8 cellular contexts compared by ENCODE assay signal in the genomic region with DNA sequence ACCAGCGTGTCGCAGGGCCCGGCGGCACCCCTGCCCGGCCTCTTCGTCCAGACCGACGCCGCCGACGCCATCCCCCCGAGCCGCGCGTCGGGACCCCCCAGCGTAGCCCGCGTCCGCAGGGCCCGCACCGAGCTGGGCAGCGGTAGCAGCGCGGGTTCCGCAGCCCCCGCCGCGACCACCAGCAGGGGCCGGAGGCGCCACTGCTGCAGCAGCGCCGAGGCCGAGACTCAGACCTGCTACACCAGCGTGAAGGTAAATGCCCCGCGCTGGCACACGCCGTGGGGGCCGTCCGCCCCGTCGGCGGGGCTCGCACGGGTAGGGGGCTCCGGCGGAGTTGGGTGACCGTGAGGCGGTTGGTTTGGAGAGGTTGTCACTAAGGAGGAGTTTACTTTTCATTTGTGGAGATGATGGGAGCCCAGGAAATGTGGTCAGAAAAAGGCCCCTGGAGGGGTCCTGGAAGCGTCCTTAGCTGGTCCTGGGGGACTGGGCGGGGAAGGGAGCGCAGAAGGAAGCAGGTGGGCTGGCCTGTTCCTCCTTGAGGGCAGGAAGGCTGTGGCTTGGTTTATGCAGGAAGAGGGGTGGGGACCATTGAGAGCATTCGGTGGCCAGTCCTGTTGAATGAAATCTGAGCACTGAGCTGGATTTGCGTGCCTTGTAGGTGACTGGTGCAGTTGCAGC.
DNase-seq lines count a peak whose midpoint lies in the region; ATAC-seq and TF ChIP-seq lines count a peak whose summit lies in the region.

No MANE protein-coding gene starts in this region.

- H3K36me3 Mint-ChIP-seq in central memory CD8-positive, alpha-beta T cell (ENCODE audit: insufficient read depth): peaks cover 2% of the 10 kb centered on the region

- no peak overlapping the region for H3K27ac ChIP-seq in HUES6 (ENCODE audit: low read depth, low read length)
- H3K27ac ChIP-seq in muscle layer of duodenum (ENCODE audit: low read length): no peak overlapping the region

- H3K4me1 ChIP-seq in HUES6 (ENCODE audit: control insufficient read depth, insufficient read depth, low read length) (peaks cover 6% of the 10 kb centered on the region; the same call in 1 of the 2 replicates), muscle layer of duodenum (ENCODE audit: control insufficient read depth in 1 of 2, insufficient read depth in 2 of 2, low read length in 2 of 2) (peaks cover 0 to 9% of the 10 kb centered on the region in 2 donors)

- H3K27me3 ChIP-seq in HUES6 (ENCODE audit: control insufficient read depth, insufficient read depth, low read length) (peaks cover 86% of the 10 kb centered on the region), muscle layer of duodenum (ENCODE audit: low read depth, low read length) (peaks cover 31% of the 10 kb centered on the region)

- H3K9me3 ChIP-seq in HUES6 (ENCODE audit: control insufficient read depth, insufficient read depth, low read depth, low read length) (no peaks in the 10 kb centered on the region), muscle layer of duodenum (ENCODE audit: control insufficient read depth in 1 of 2, low read length in 2 of 2) (no peaks in the 10 kb centered on the region)

- H3K9me3 Mint-ChIP-seq in central memory CD8-positive, alpha-beta T cell: no peaks in the 10 kb centered on the region

- H3K4me3 ChIP-seq in AG04449 (ENCODE audit: low read depth, low read length): peak overlapping the region; percentile 19
- H3K4me3 ChIP-seq in HUES6 (ENCODE audit: low read depth, low read length): peak overlapping the region; percentile 64
- H3K4me3 ChIP-seq in muscle layer of duodenum (ENCODE audit: low read depth in 1 of 2, low read length in 2 of 2): peak overlapping the region; percentile 59 to 77

- DNase-seq in AG04449 (ENCODE audit: low read depth, low spot score) (no peak), NCI-H2081 treated with DMSO at 0.1 percent for 48 hours (lab: John Stamatoyannopoulos, UW) (no peak)
- DNase-seq in central memory CD8-positive, alpha-beta T cell (ENCODE audit: low spot score in 2 of 2): no peak

- no peak overlapping the region for H3K27ac Mint-ChIP-seq in central memory CD8-positive, alpha-beta T cell (ENCODE audit: low read depth)

- H3K9ac ChIP-seq in HUES6 (ENCODE audit: low read length): no peak overlapping the region

- peaks cover 12% of the 10 kb centered on the region for H3K4me1 Mint-ChIP-seq in central memory CD8-positive, alpha-beta T cell

- no peak for TF ChIP-seq CTCF in AG04449 (IDR thresholded peaks at IDR 0.05; ENCODE audit: insufficient read depth, low read length, missing control alignments)

- H3K36me3 ChIP-seq in HUES6 (ENCODE audit: control insufficient read depth, insufficient read depth, low read length): no peaks in the 10 kb centered on the region
- H3K36me3 ChIP-seq in muscle layer of duodenum (ENCODE audit: control insufficient read depth in 1 of 2, insufficient read depth in 2 of 2, low read length in 2 of 2): no peaks in the 10 kb centered on the region

- CTCF ChIA-PET in AG04449 (lab: Yijun Ruan, JAX): no interaction called here

- POLR2A ChIA-PET in AG04449 (lab: Yijun Ruan, JAX): no interaction called here

- H3K27me3 Mint-ChIP-seq in central memory CD8-positive, alpha-beta T cell: peaks cover 77% of the 10 kb centered on the region

- no peak for ATAC-seq in central memory CD8-positive, alpha-beta T cell (replicated peaks; ENCODE audit: extremely low read depth, poor library complexity, severe bottlenecking)
- ATAC-seq in GM18907 (IDR thresholded peaks at IDR 0.05; ENCODE audit: unreplicated experiment): no peak
- no peak for ATAC-seq in GM19452 (IDR thresholded peaks at IDR 0.05; ENCODE audit: unreplicated experiment)
- ATAC-seq in HG02759 (IDR thresholded peaks at IDR 0.05; ENCODE audit: unreplicated experiment): no peak

- peak overlapping the region; percentile 5 for H3K4me3 Mint-ChIP-seq in central memory CD8-positive, alpha-beta T cell
